16 cellular contexts compared by ENCODE assay signal in the genomic region with DNA sequence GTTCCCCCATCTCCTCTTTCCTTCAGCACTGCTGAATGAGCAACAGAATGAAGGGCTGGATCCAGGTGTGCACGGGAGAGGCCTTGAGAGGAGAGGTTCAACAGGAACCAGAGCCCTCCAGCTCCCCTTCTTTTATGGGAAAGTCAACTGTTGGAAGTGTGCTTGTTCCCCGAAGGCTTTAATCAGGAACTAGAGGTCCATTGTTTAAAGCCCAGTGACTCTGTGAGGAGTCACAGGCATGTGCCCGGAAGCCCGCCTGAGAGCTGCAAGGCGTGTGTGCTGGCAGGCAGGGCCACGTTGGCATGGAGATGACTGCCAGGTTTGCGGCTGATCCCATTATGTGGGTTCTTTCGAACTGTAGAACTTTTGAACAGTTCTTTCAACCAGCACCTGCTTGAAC. TPM values are rescaled to one million over a fixed set of nuclear protein-coding genes. Genes with fewer than 3 reads are reported as not detected.
DNase-seq lines count a peak whose midpoint lies in the region; ATAC-seq and TF ChIP-seq lines count a peak whose summit lies in the region.
"Had no signal": no experiment of that assay in that cellular context is flagged by ENCODE, and none has a peak within 500 bp of the region (broad histone marks: within the 10 kb centered on the region; RNA-seq: fewer than 3 reads in every experiment).

No MANE protein-coding gene starts in this region.

- no peak for TF ChIP-seq CTCF in fibroblast of pulmonary artery (IDR thresholded peaks at IDR 0.05; ENCODE audit: low read length, missing control alignments)
- no peak for TF ChIP-seq CTCF in psoas muscle (IDR thresholded peaks at IDR 0.05)
- no peak for TF ChIP-seq CTCF in WERI-Rb-1 (IDR thresholded peaks at IDR 0.05; ENCODE audit: low read depth, low read length)

- intact Hi-C loops in psoas muscle (cut with DNase I): no loop called here

- peak; percentile 94 for DNase-seq in COLO829 (ENCODE audit: low spot score)
- DNase-seq in NCI-H69 (lab: John Stamatoyannopoulos, UW): peak; percentile 59
- peak; percentile 42 for DNase-seq in fibroblast of pulmonary artery (ENCODE audit: low read depth)
- peak in 1 of 2 donors; percentile 35 for DNase-seq in psoas muscle
- DNase-seq in natural killer cell treated with Interleukin-12 subunit alpha and Interleukin-12 subunit beta and Interleukin-15 and Interleukin-18, amount 100 ng/mL, for 72 hours (ENCODE audit: low spot score): no peak
- DNase-seq in WERI-Rb-1: no peak
- no peak for DNase-seq in EL
- DNase-seq in stimulated activated CD4-positive, alpha-beta T cell treated with anti-CD3 and anti-CD28 coated beads, Interleukin-15, amount 100 ng/mL, for 24 hours: no peak
- DNase-seq: activated CD4-positive, alpha-beta T cell treated with anti-CD3 and anti-CD28 coated beads for 4 hours; AML-193; NCI-H2081 treated with DMSO at 0.1 percent for 48 hours; stimulated activated CD4-positive, alpha-beta T cell treated with anti-CD3 and anti-CD28 coated beads, Interleukin-12 subunit alpha, Interleukin-12 subunit beta, amount 100 ng/mL, for 4 hours had no signal

- H3K27me3 ChIP-seq in psoas muscle (ENCODE audit: insufficient read depth in 3 of 3, low read length in 2 of 3): peaks cover 0 to 9% (median 0%) of the 10 kb centered on the region in 3 donors
- peaks cover 10% of the 10 kb centered on the region for H3K27me3 ChIP-seq in WERI-Rb-1 (ENCODE audit: insufficient read depth, low read depth, severe bottlenecking)

- no peak overlapping the region for H3K27ac Mint-ChIP-seq in natural killer cell treated with Interleukin-12 subunit alpha and Interleukin-12 subunit beta and Interleukin-15 and Interleukin-18, amount 100 ng/mL, for 72 hours
- H3K27ac Mint-ChIP-seq: activated naive CD8-positive, alpha-beta T cell; stimulated activated memory B cell treated with anti-CD40 and anti-IgM and Interleukin-4, amounts not matched to agents 10 μg/mL and 1 μg/mL and 100 μg/mL, for 72 hours had no signal

- peaks cover 6 to 9% of the 10 kb centered on the region in 2 donors for H3K4me1 Mint-ChIP-seq in natural killer cell treated with Interleukin-12 subunit alpha and Interleukin-12 subunit beta and Interleukin-15 and Interleukin-18, amount 100 ng/mL, for 72 hours (ENCODE audit: low read depth in 2 of 2)

- peaks cover 19 to 21% of the 10 kb centered on the region in 2 donors for H3K27me3 Mint-ChIP-seq in natural killer cell treated with Interleukin-12 subunit alpha and Interleukin-12 subunit beta and Interleukin-15 and Interleukin-18, amount 100 ng/mL, for 72 hours
- H3K27me3 Mint-ChIP-seq: stimulated activated memory B cell treated with anti-CD40 and anti-IgM and Interleukin-4, amounts not matched to agents 10 μg/mL and 1 μg/mL and 100 μg/mL, for 72 hours had no signal

- H3K36me3 ChIP-seq in psoas muscle (ENCODE audit: insufficient read depth in 1 of 2, low read depth in 1 of 2) (no peaks in the 10 kb centered on the region), WERI-Rb-1 (no peaks in the 10 kb centered on the region)
- H3K36me3 ChIP-seq: SJSA1 had no signal

- WGBS in psoas muscle, 3 donors: 49 to 66% (median 57%) methylated on average over 8 of the region's 8 CpGs

- H3K9me3 ChIP-seq in psoas muscle (no peaks in the 10 kb centered on the region), WERI-Rb-1 (ENCODE audit: severe bottlenecking) (no peaks in the 10 kb centered on the region)
- H3K9me3 ChIP-seq: SJSA1 had no signal

- H3K36me3 Mint-ChIP-seq in natural killer cell treated with Interleukin-12 subunit alpha and Interleukin-12 subunit beta and Interleukin-15 and Interleukin-18, amount 100 ng/mL, for 72 hours: no peaks in the 10 kb centered on the region
- H3K36me3 Mint-ChIP-seq: activated naive CD8-positive, alpha-beta T cell had no signal

- H3K27ac ChIP-seq in psoas muscle (peak overlapping the region; percentile 43), WERI-Rb-1 (no peak overlapping the region)
- H3K27ac ChIP-seq: HL-60, SJSA1 had no signal

- no peaks in the 10 kb centered on the region for H3K4me1 ChIP-seq in psoas muscle

- no peaks in the 10 kb centered on the region for H3K9me3 Mint-ChIP-seq in natural killer cell treated with Interleukin-12 subunit alpha and Interleukin-12 subunit beta and Interleukin-15 and Interleukin-18, amount 100 ng/mL, for 72 hours
- H3K9me3 Mint-ChIP-seq: stimulated activated memory B cell treated with anti-CD40 and anti-IgM and Interleukin-4, amounts not matched to agents 10 μg/mL and 1 μg/mL and 100 μg/mL, for 72 hours had no signal

- peak in 1 of 4 donors; percentile 42 for ATAC-seq in psoas muscle
- no peak for ATAC-seq in natural killer cell treated with Interleukin-12 subunit alpha and Interleukin-12 subunit beta and Interleukin-15 and Interleukin-18, amount 100 ng/mL, for 72 hours
- ATAC-seq: stimulated activated memory B cell treated with anti-CD40 and anti-IgM and Interleukin-4, amounts not matched to agents 10 μg/mL and 1 μg/mL and 100 μg/mL, for 72 hours had no signal

- H3K4me3 ChIP-seq in fibroblast of pulmonary artery (replicated peaks; ENCODE audit: low read depth, low read length) (no peak overlapping the region), psoas muscle (no peak overlapping the region), WERI-Rb-1 (ENCODE audit: low read depth, low read length) (no peak overlapping the region)
- H3K4me3 ChIP-seq: SJSA1 had no signal

- H3K4me3 Mint-ChIP-seq in natural killer cell treated with Interleukin-12 subunit alpha and Interleukin-12 subunit beta and Interleukin-15 and Interleukin-18, amount 100 ng/mL, for 72 hours: no peak overlapping the region
- H3K4me3 Mint-ChIP-seq: activated naive CD8-positive, alpha-beta T cell; stimulated activated memory B cell treated with anti-CD40 and anti-IgM and Interleukin-4, amounts not matched to agents 10 μg/mL and 1 μg/mL and 100 μg/mL, for 72 hours had no signal

RNA-seq across cellular contexts. Expression of a gene that starts 3.2 kb away (rescaled TPM):
- 10 to 100 TPM in 2 of 4 donors, 1 to 10 TPM in 2; 5.3 to 13.9 (median 9.1) TPM for total RNA-seq in psoas muscle
- 10 to 100 TPM in 1 of 3 donors, 1 to 10 TPM in 2; 5.8 to 16.0 (median 6.2) TPM for polyA plus RNA-seq in psoas muscle
- 1 to 10 TPM in 1 of 2 donors, under 1 TPM in 1; 0.21 to 2.6 TPM for total RNA-seq in natural killer cell treated with Interleukin-12 subunit alpha and Interleukin-12 subunit beta and Interleukin-15 and Interleukin-18, amount 100 ng/mL, for 72 hours

Comparison
In these comparisons a context has a peak if more than half of its experiments do, and no peak if none do; other contexts are left out.
1. DNase-seq: peak in COLO829 (single experiment), NCI-H69 (single experiment) and fibroblast of pulmonary artery (single experiment); none in natural killer cell treated with Interleukin-12 subunit alpha and Interleukin-12 subunit beta and Interleukin-15 and Interleukin-18, amount 100 ng/mL, for 72 hours (single experiment), WERI-Rb-1 (single experiment), EL (single experiment) and stimulated activated CD4-positive, alpha-beta T cell treated with anti-CD3 and anti-CD28 coated beads, Interleukin-15, amount 100 ng/mL, for 24 hours (single experiment).